In the genomic region with DNA sequence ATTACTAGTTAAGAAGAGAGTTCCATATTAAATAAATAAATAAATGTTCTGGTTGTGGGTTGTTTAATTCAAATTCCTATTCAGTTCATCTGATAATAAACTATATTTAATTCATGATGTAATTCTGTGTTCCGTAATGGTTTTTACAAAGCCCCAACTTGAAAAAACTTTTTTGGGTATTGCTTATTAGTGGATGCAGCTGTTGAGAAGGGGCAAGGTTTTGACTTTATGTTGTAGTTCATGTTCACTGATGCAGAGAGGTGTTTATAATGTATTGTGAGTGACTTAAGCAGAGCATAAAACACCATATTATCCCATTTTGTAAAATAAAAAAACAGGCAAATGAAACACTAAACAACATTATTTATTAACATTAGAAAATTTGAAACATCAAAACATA, we compare ENCODE assay signal across 27 cellular contexts.
DNase-seq lines count a peak whose midpoint lies in the region; ATAC-seq, FAIRE-seq and TF ChIP-seq lines count a peak whose summit lies in the region.
"Had no signal": no experiment of that assay in that cellular context is flagged by ENCODE, and none has a peak within 500 bp of the region (broad histone marks: within the 10 kb centered on the region; RNA-seq: fewer than 3 reads in every experiment).

No MANE protein-coding gene starts in this region.

- TF ChIP-seq EP300 in GM12878 (IDR thresholded peaks at IDR 0.05; ENCODE audit: borderline replicate concordance in 1 of 2, control insufficient read depth in 1 of 2, low read depth in 2 of 2, low read length in 2 of 2) = no peak
- no peak for TF ChIP-seq EP300 in upper lobe of left lung (IDR thresholded peaks at IDR 0.05)

- intact Hi-C loops in CD4-positive, alpha-beta T cell (cut with DNase I, micrococcal nuclease) = loop anchor here in 1 of 2 experiments (10.0 kb wide), 1 partner anchor 112 kb away; no protein-coding TSS in a partner anchor
- intact Hi-C loops in GM12878 (cut with micrococcal nuclease; ENCODE audit: unreplicated experiment) = no loop called here

- no peak for TF ChIP-seq RAD21 in GM12878 (IDR thresholded peaks at IDR 0.05; ENCODE audit: insufficient read depth, low read depth, low read length)

- no peak overlapping the region for H3K27ac ChIP-seq in CD4-positive, alpha-beta T cell (ENCODE audit: low read depth, low read length)
- H3K27ac ChIP-seq in GM12878 (ENCODE audit: control insufficient read depth, insufficient read depth) (no peak overlapping the region), upper lobe of left lung (no peak overlapping the region)
- H3K27ac ChIP-seq: PC-9, SJCRH30 had no signal

- in situ Hi-C loops in GM12878 (cut with MboI) = no loop called here

- H3K36me3 Mint-ChIP-seq in CD4-positive, alpha-beta T cell (ENCODE audit: low read depth) = peaks cover 6% of the 10 kb centered on the region

- no peak overlapping the region for H2AFZ ChIP-seq in GM12878 (ENCODE audit: control insufficient read depth, low read depth, low read length)
- H2AFZ ChIP-seq: GM23338, PC-9 had no signal

- POLR2A ChIA-PET in CD4-positive, alpha-beta T cell (lab: Charles Lee) = interaction anchor here (0.7 kb wide), 1 partner anchor 1330 kb away, joined by 3 read pairs; no protein-coding TSS in a partner anchor
- POLR2A ChIA-PET in GM12878 (lab: Charles Lee) = interaction anchor here (0.6 kb wide), 1 partner anchor 48 kb away, joined by 8 read pairs; no protein-coding TSS in a partner anchor

- no peaks in the 10 kb centered on the region for H3K27me3 Mint-ChIP-seq in CD4-positive, alpha-beta T cell
- H3K27me3 Mint-ChIP-seq: T-helper 17 cell had no signal

- WGBS in GM12878 (ENCODE audit: insufficient coverage, insufficient replicate concordance, low lambda C conversion rate, missing lambda C conversion rate) = 38% methylated on average over 1 of the region's 1 CpG
- WGBS in upper lobe of left lung, 2 donors = 73 to 91% methylated on average over 1 of the region's 1 CpG

- peaks cover 6% of the 10 kb centered on the region for H3K9me3 Mint-ChIP-seq in CD4-positive, alpha-beta T cell

- no peaks in the 10 kb centered on the region for H3K27me3 ChIP-seq in CD4-positive, alpha-beta T cell (ENCODE audit: control insufficient read depth, insufficient read depth, low read length)
- H3K27me3 ChIP-seq in GM12878 (replicated peaks in 1 of 2; ENCODE audit: control insufficient read depth in 2 of 2, insufficient read depth in 2 of 2, low read length in 1 of 2) (no peaks in the 10 kb centered on the region), upper lobe of left lung (no peaks in the 10 kb centered on the region)
- H3K27me3 ChIP-seq: MG63, SJCRH30 had no signal

- H3K9me3 ChIP-seq in CD4-positive, alpha-beta T cell (ENCODE audit: control insufficient read depth, low read length) = peaks cover 7% of the 10 kb centered on the region
- no peaks in the 10 kb centered on the region; the same call in 1 of the 3 replicates for H3K9me3 ChIP-seq in GM12878 (replicated peaks; ENCODE audit: control insufficient read depth, insufficient read depth, low read length)
- H3K9me3 ChIP-seq in upper lobe of left lung = peaks cover 0 to 5% (median 0%) of the 10 kb centered on the region in 4 donors
- H3K9me3 ChIP-seq: BE2C, SJCRH30 had no signal

- peaks cover 39% of the 10 kb centered on the region for H3K4me1 Mint-ChIP-seq in CD4-positive, alpha-beta T cell (ENCODE audit: low read depth)
- H3K4me1 Mint-ChIP-seq: GM23338, H9 had no signal

- H3K4me1 ChIP-seq in GM12878 (ENCODE audit: control insufficient read depth, insufficient read depth, low read length) = no peaks in the 10 kb centered on the region
- H3K4me1 ChIP-seq in upper lobe of left lung = no peaks in the 10 kb centered on the region
- H3K4me1 ChIP-seq: BE2C, SJCRH30 had no signal

- SMC1A ChIA-PET in GM12878 (lab: Charles Lee; ENCODE audit: uncharacterized antibody, unreplicated experiment) = interaction anchor here (1.0 to 1.8 kb wide), 9 partner anchors 13 to 140 kb away, joined by 3 to 9 read pairs (median 4); no protein-coding TSS in a partner anchor

- CTCF ChIA-PET in CD4-positive, alpha-beta T cell (lab: Charles Lee) = no interaction called here
- CTCF ChIA-PET in GM12878 (lab: Yijun Ruan, JAX) = interaction anchor here (0.7 to 3.6 kb wide), 6 partner anchors 12 to 129 kb away, joined by 3 to 13 read pairs (median 4); no protein-coding TSS in a partner anchor

- RAD21 ChIA-PET in GM12878 (lab: Charles Lee; ENCODE audit: unreplicated experiment) = interaction anchor here (1.0 to 2.9 kb wide), 2 partner anchors 60 to 86 kb away, joined by 3 to 14 read pairs; no protein-coding TSS in a partner anchor

- no peak for TF ChIP-seq CTCF in CD4-positive, alpha-beta T cell (IDR thresholded peaks at IDR 0.05)
- TF ChIP-seq CTCF in GM12878 (IDR thresholded peaks at IDR 0.05 in 2 of 3, conservative IDR thresholded peaks at IDR 0.05 in 1 of 3; ENCODE audit: control insufficient read depth in 2 of 3, extremely low read depth in 1 of 3, insufficient read depth in 1 of 3, low read depth in 3 of 3, low read length in 3 of 3) (no peak), upper lobe of left lung (IDR thresholded peaks at IDR 0.05) (no peak)

- no peak overlapping the region for H3K9ac ChIP-seq in GM12878 (ENCODE audit: control insufficient read depth, insufficient read depth, low read length)

- FAIRE-seq in GM19239 (lab: Jason Lieb, UNC) (peak; percentile 57), GM12878 (lab: Jason Lieb, UNC) (no peak), urothelium cell line (lab: Jason Lieb, UNC) (no peak)

- no peak for ATAC-seq in CD4-positive, alpha-beta T cell (ENCODE audit: poor library complexity)
- ATAC-seq in GM12878 = peak; percentile 86
- ATAC-seq in GM18517 (IDR thresholded peaks at IDR 0.05; ENCODE audit: unreplicated experiment) = no peak
- ATAC-seq in upper lobe of left lung (ENCODE audit: low FRiP score in 2 of 2) = no peak
- ATAC-seq in HG02588 (IDR thresholded peaks at IDR 0.05; ENCODE audit: unreplicated experiment) = no peak
- ATAC-seq: CD8-positive, alpha-beta T cell; GM23338; Right ventricle myocardium inferior; SK-N-SH treated with all-trans-retinoic acid at 6 μM for 48 hours had no signal

- no peaks in the 10 kb centered on the region for H3K79me2 ChIP-seq in GM12878 (ENCODE audit: control insufficient read depth, insufficient read depth, low read length)

- no peak for DNase-seq in CD4-positive, alpha-beta T cell
- DNase-seq in GM19239 (ENCODE audit: insufficient read length, low spot score) = no peak
- no peak for DNase-seq in GM12878 (ENCODE audit: low read depth, low spot score)
- DNase-seq in upper lobe of left lung = no peak
- no peak for DNase-seq in urothelium cell line (ENCODE audit: low spot score)
- DNase-seq: BE2C; CD8-positive, alpha-beta T cell; DMS 273 treated with DMSO at 0.1 percent for 48 hours; DMS79; EL; GDM1; H9; KBM-7; MG63; NCI-H1048; NCI-H1417 treated with DMSO at 0.1 percent for 48 hours; NCI-H1694 treated with DMSO at 0.1 percent for 48 hours; NCI-H2081; NCI-H526 treated with DMSO at 0.1 percent for 48 hours; PC-9; SJCRH30; T-helper 17 cell had no signal

- H3K27ac Mint-ChIP-seq in CD4-positive, alpha-beta T cell = no peak overlapping the region
- H3K27ac Mint-ChIP-seq: GM23338, H9, T-helper 17 cell had no signal

- peak overlapping the region; percentile 32 for H3K4me3 Mint-ChIP-seq in CD4-positive, alpha-beta T cell
- H3K4me3 Mint-ChIP-seq: GM23338, H9 had no signal

- BruUV-seq in GM12878 (replicated peaks; lab: Mats Ljungman, UMichigan) = no TSS peak

- no peaks in the 10 kb centered on the region for H3K36me3 ChIP-seq in GM12878 (ENCODE audit: control insufficient read depth in 2 of 2, insufficient read depth in 2 of 2, low read length in 1 of 2)
- no peaks in the 10 kb centered on the region for H3K36me3 ChIP-seq in upper lobe of left lung
- H3K36me3 ChIP-seq: BE2C, MG63, SJCRH30 had no signal

- TF ChIP-seq POLR2A in GM12878 (IDR thresholded peaks at IDR 0.05; ENCODE audit: low read depth, low read length) = no peak
- TF ChIP-seq POLR2A in upper lobe of left lung (IDR thresholded peaks at IDR 0.05) = no peak

- no peak overlapping the region for H3K4me2 ChIP-seq in GM12878 (ENCODE audit: control insufficient read depth, insufficient read depth)
- H3K4me2 ChIP-seq: GM23338, PC-9 had no signal

- H4K20me1 ChIP-seq in GM12878 (ENCODE audit: control insufficient read depth, insufficient read depth) = no peaks in the 10 kb centered on the region

- H3K4me3 ChIP-seq in GM12878 (no peak overlapping the region), upper lobe of left lung (no peak overlapping the region)
- H3K4me3 ChIP-seq: GM23338, MG63, PC-9, SJCRH30 had no signal

TF ChIP-seq in GM12878, 131 proteins besides CTCF, POLR2A, EP300 and RAD21:
- TF ChIP-seq ATF7 (IDR thresholded peaks at IDR 0.05; ENCODE audit: low read depth) (peak; percentile 74), JUNB (IDR thresholded peaks at IDR 0.05) (0 out of 2 replicates have a peak, but pooled peaks have one; percentile 8), POLR2AphosphoS2 (IDR thresholded peaks at IDR 0.05; ENCODE audit: low read depth, low read length) (no peak), MTA2 (IDR thresholded peaks at IDR 0.05; ENCODE audit: low read depth) (peak; percentile 80)
